In genomic region chr13:21684576-21684975, GRCh38 we compare ENCODE assay signal across 21 cellular contexts. TPM values are rescaled to one million over a fixed set of nuclear protein-coding genes. Genes with fewer than 3 reads are reported as not detected.
"Had no signal": no experiment of that assay in that cellular context is flagged by ENCODE, and none has a peak within 500 bp of the region (broad histone marks: within the 10 kb centered on the region; RNA-seq: fewer than 3 reads in every experiment).

No MANE protein-coding gene starts in this region.

- H3K4me1 ChIP-seq: right lobe of liver, testis, transverse colon had no signal

- FAIRE-seq: endothelial cell of umbilical vein had no signal

- H3K4me3 ChIP-seq: heart right ventricle, left ventricle myocardium inferior, lung, ovary, right lobe of liver, skin epidermis, testis, transverse colon had no signal

- H3K27me3 ChIP-seq: foreskin keratinocyte, ovary, right lobe of liver, testis, transverse colon had no signal

- H3K36me3 ChIP-seq: heart right ventricle, left ventricle myocardium inferior, ovary, right lobe of liver, transverse colon had no signal

- H3K9me3 ChIP-seq: heart right ventricle, left ventricle myocardium inferior, ovary, right lobe of liver, testis, transverse colon had no signal

- DNase-seq: activated B cell treated with CpG ODN at 0.5 μM for 24 hours; activated CD4-positive, alpha-beta T cell treated with anti-CD3 and anti-CD28 coated beads, Interleukin-2, amount 50 U/mL, for 1 hour; activated CD8-positive, alpha-beta T cell treated with anti-CD3 and anti-CD28 coated beads for 36 hours; activated T-cell treated with anti-CD3 and anti-CD28 coated beads, Interleukin-2, amount 50 U/mL, for 4 hours; aorta; caudate nucleus; foreskin keratinocyte; heart right ventricle; left ventricle myocardium inferior; naive B cell; ovary; right lobe of liver; stimulated activated CD4-positive, alpha-beta T cell treated with anti-CD3 and anti-CD28 coated beads, Interleukin-12 subunit alpha, Interleukin-12 subunit beta, amount 100 ng/mL, for 4 hours; stimulated activated CD4-positive, alpha-beta T cell treated with anti-CD3 and anti-CD28 coated beads, Interleukin-4, amount 100 ng/mL, for 1 hour; stimulated activated naive CD8-positive, alpha-beta T cell treated with anti-CD3 and anti-CD28 coated beads, Interleukin-15, Interleukin-2, amounts not matched to agents 100 U/mL and 50 U/mL, for 24 hours; T-helper 1 cell; testis; transverse colon had no signal

- H3K27ac ChIP-seq: foreskin keratinocyte, heart right ventricle, left ventricle myocardium inferior, ovary, right lobe of liver, skin epidermis, testis, transverse colon had no signal

RNA-seq across cellular contexts. Expression of gene FGF9, which starts 13.7 kb away (rescaled TPM):
- total RNA-seq: endothelial cell of umbilical vein, right lobe of liver had no signal
- polyA plus RNA-seq: aorta, endothelial cell of umbilical vein, foreskin keratinocyte had no signal
